11 cellular contexts compared by ENCODE assay signal in the genomic region with DNA sequence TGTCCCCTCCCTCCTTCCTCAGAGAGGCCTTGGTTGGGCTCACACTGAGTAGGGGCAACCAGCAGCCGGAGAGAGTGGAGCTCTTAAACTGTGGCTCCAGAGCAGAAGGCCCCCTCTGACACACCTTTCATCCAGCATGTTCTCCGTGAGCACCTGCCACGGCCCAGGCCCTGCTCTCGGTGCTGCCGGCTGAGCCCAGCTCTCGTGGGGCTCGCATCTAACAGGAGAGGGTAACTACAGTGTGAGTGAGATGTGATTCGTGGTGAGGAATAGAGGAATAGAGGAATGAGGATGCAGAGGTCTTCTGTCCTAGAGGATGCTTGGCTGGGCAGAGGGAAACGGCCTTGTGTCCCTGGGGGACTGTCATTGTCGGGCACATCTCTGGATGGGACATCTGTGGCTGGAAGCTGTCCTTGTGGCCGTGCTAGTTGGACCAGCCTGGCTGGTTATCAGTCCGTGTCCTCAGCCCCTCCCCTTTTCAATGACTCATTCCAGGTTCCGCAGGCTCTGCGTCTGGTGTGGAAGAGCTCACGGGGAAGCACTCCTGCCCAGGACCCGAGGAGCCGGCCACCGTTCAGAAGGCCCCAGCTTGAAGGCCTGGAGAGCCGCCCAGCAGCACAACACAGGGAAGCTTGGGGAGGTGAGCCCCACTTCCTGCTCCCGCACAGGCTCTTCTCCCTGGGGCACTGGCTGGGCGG. TPM values are rescaled to one million over a fixed set of nuclear protein-coding genes. Genes with fewer than 3 reads are reported as not detected.
A peak's percentile ranks its signal among the peaks of the same experiment; 100 is the strongest.
DNase-seq lines count a peak whose midpoint lies in the region; ATAC-seq and TF ChIP-seq lines count a peak whose summit lies in the region.
"Had no signal": no experiment of that assay in that cellular context is flagged by ENCODE, and none has a peak within 500 bp of the region (broad histone marks: within the 10 kb centered on the region; RNA-seq: fewer than 3 reads in every experiment).

No MANE protein-coding gene starts in this region.

- intact Hi-C loops in mucosa of descending colon (cut with DNase I, micrococcal nuclease): no loop called here
- intact Hi-C loops in sciatic nerve (cut with DNase I): no loop called here

- no peaks in the 10 kb centered on the region for H3K9me3 ChIP-seq in mucosa of descending colon
- H3K9me3 ChIP-seq: ascending aorta, psoas muscle had no signal

- peaks cover 28% of the 10 kb centered on the region for H3K4me1 ChIP-seq in mucosa of descending colon (ENCODE audit: low read depth)
- H3K4me1 ChIP-seq: ascending aorta had no signal

- TF ChIP-seq CTCF in mucosa of descending colon (IDR thresholded peaks at IDR 0.05): no peak

- DNase-seq in DMS153 treated with DMSO at 0.1 percent for 48 hours (lab: John Stamatoyannopoulos, UW; ENCODE audit: unreplicated experiment): peak; percentile 2
- peak; percentile 36 for DNase-seq in M059J (ENCODE audit: low read depth)
- peak; percentile 71 for DNase-seq in dermis blood vessel endothelial cell
- peak; percentile 53 to 56 (median 55) for DNase-seq in mucosa of descending colon
- no peak for DNase-seq in sciatic nerve (ENCODE audit: low spot score)
- DNase-seq in NK-92 treated with Interleukin-12 subunit alpha and Interleukin-12 subunit beta, amount 100 ng/mL, for 24 hours (lab: John Stamatoyannopoulos, UW): no peak
- DNase-seq in stimulated activated CD4-positive, alpha-beta T cell treated with anti-CD3 and anti-CD28 coated beads, Interleukin-4, amount 100 ng/mL, for 24 hours: no peak
- DNase-seq: NCI-H446 treated with DMSO at 0.1 percent for 48 hours had no signal

- no peaks in the 10 kb centered on the region for H3K36me3 ChIP-seq in mucosa of descending colon (ENCODE audit: low read depth)

- no peak overlapping the region for H3K4me3 ChIP-seq in mucosa of descending colon
- H3K4me3 ChIP-seq: ascending aorta, psoas muscle had no signal

- peak; percentile 69 for ATAC-seq in mucosa of descending colon
- ATAC-seq in sciatic nerve: no peak
- no peak for ATAC-seq in HG03520 (IDR thresholded peaks at IDR 0.05; ENCODE audit: unreplicated experiment)
- ATAC-seq: psoas muscle had no signal

RNA-seq across cellular contexts. Expression of a gene that starts 11.9 kb away (rescaled TPM):
- 8.3 and 21.1 TPM in 2 replicates for total RNA-seq in M059J (2014; rRNA removed; shearing (Covaris generic))
- total RNA-seq in dermis blood vessel endothelial cell: 16.8 and 20.8 TPM in 2 replicates
- total RNA-seq in mucosa of descending colon: 10 to 100 TPM; 24.4 to 36.0 (median 27.0) TPM
- 24.7 TPM for total RNA-seq in sciatic nerve

RNA-seq across cellular contexts. Expression of a gene that starts 31.1 kb away (rescaled TPM):
- total RNA-seq in M059J (2014; rRNA removed; shearing (Covaris generic)): 4.8 and 8.3 TPM in 2 replicates
- total RNA-seq in dermis blood vessel endothelial cell (2.7 and 5.6 TPM in 2 replicates), mucosa of descending colon (1 to 10 TPM; 3.6 to 6.7 (median 5.0) TPM), sciatic nerve (6.5 TPM)

Comparison
In these comparisons a context has a peak if more than half of its experiments do, and no peak if none do; other contexts are left out.
1. DNase-seq: peak in DMS153 treated with DMSO at 0.1 percent for 48 hours (single experiment), M059J (single experiment), dermis blood vessel endothelial cell (single experiment) and mucosa of descending colon (3 of 3); none in sciatic nerve (single experiment), NK-92 treated with Interleukin-12 subunit alpha and Interleukin-12 subunit beta, amount 100 ng/mL, for 24 hours (single experiment) and stimulated activated CD4-positive, alpha-beta T cell treated with anti-CD3 and anti-CD28 coated beads, Interleukin-4, amount 100 ng/mL, for 24 hours (single experiment).